ENCODE assay signal across 1 cellular context in the genomic region with DNA sequence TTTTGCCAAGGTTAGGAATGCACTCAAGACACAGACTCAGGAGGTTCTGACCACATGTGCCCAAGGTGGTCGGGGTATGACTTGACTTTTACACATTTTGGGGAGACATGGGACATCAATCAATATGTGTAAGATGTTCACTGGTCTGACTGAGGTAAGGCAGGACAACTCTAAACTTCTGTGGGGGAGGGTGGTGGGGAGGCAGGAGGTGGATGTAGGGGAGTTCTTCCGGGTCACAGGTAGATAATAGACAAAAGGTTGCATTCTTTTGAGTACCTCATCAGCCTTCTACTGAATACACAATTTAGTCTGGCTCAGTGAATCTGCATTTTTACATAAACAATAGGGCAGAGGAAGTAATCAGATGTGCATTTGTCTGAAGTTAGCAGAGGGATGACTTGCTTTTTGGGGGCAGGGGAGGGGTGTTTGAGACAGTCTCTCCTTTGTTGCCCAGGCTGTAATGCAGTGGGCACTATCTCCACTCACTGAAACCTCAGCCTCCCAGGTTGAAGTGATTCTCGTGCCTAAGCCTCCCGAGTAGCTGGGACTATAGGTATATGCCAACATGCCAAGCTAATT.
A peak's percentile ranks its signal among the peaks of the same experiment; 100 is the strongest.
TF ChIP-seq lines count a peak whose summit lies in the region.

No MANE protein-coding gene starts in this region.

TF ChIP-seq in WTC11, 78 proteins besides CTCF, POLR2A, EP300 and RAD21:
- TF ChIP-seq TEAD1 (CRISPR knock-in tag; IDR thresholded peaks at IDR 0.05) (0 out of 2 replicates have a peak, but pooled peaks have one; percentile 34), NFE2L1 (CRISPR knock-in tag; IDR thresholded peaks at IDR 0.05) (peak; percentile 84)
- TF ChIP-seq, protein P1, sequence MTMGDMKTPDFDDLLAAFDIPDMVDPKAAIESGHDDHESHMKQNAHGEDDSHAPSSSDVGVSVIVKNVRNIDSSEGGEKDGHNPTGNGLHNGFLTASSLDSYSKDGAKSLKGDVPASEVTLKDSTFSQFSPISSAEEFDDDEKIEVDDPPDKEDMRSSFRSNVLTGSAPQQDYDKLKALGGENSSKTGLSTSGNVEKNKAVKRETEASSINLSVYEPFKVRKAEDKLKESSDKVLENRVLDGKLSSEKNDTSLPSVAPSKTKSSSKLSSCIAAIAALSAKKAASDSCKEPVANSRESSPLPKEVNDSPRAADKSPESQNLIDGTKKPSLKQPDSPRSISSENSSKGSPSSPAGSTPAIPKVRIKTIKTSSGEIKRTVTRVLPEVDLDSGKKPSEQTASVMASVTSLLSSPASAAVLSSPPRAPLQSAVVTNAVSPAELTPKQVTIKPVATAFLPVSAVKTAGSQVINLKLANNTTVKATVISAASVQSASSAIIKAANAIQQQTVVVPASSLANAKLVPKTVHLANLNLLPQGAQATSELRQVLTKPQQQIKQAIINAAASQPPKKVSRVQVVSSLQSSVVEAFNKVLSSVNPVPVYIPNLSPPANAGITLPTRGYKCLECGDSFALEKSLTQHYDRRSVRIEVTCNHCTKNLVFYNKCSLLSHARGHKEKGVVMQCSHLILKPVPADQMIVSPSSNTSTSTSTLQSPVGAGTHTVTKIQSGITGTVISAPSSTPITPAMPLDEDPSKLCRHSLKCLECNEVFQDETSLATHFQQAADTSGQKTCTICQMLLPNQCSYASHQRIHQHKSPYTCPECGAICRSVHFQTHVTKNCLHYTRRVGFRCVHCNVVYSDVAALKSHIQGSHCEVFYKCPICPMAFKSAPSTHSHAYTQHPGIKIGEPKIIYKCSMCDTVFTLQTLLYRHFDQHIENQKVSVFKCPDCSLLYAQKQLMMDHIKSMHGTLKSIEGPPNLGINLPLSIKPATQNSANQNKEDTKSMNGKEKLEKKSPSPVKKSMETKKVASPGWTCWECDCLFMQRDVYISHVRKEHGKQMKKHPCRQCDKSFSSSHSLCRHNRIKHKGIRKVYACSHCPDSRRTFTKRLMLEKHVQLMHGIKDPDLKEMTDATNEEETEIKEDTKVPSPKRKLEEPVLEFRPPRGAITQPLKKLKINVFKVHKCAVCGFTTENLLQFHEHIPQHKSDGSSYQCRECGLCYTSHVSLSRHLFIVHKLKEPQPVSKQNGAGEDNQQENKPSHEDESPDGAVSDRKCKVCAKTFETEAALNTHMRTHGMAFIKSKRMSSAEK (CRISPR knock-in tag; IDR thresholded peaks at IDR 0.05; ENCODE audit: borderline replicate concordance) = no peak
